33 cellular contexts compared by ENCODE assay signal in genomic region chr11:28913883-28914282, GRCh38.
DNase-seq lines count a peak whose midpoint lies in the region; ATAC-seq and TF ChIP-seq lines count a peak whose summit lies in the region.
"Had no signal": no experiment of that assay in that cellular context is flagged by ENCODE, and none has a peak within 500 bp of the region (broad histone marks: within the 10 kb centered on the region; RNA-seq: fewer than 3 reads in every experiment).

No MANE protein-coding gene starts in this region.

- no peaks in the 10 kb centered on the region for H3K27me3 Mint-ChIP-seq in stimulated activated naive B cell treated with anti-CD40 and anti-IgM and Interleukin-4, amounts not matched to agents 10 μg/mL and 1 μg/mL and 100 μg/mL, for 72 hours
- H3K27me3 Mint-ChIP-seq: B cell; CD4-positive, alpha-beta memory T cell; CD4-positive, alpha-beta T cell; CD4-positive, CD25-positive, alpha-beta regulatory T cell; CD8-positive, alpha-beta memory T cell had no signal

- H3K4me3 Mint-ChIP-seq in stimulated activated naive B cell treated with anti-CD40 and anti-IgM and Interleukin-4, amounts not matched to agents 10 μg/mL and 1 μg/mL and 100 μg/mL, for 72 hours, result no peak overlapping the region
- H3K4me3 Mint-ChIP-seq: B cell; CD14-positive monocyte; CD4-positive, alpha-beta memory T cell; CD4-positive, alpha-beta T cell; CD4-positive, CD25-positive, alpha-beta regulatory T cell; CD8-positive, alpha-beta memory T cell; CD8-positive, alpha-beta T cell had no signal

- H3K27ac ChIP-seq in OCI-LY3 (ENCODE audit: low read length) (peak overlapping the region; percentile 56), prostate gland (no peak overlapping the region)
- H3K27ac ChIP-seq: 22Rv1; A549; BLaER1; BLaER1 treated with 17β-estradiol and CSF1 and Interleukin-3, amounts not matched to agents 10 nM and 100 nM; C4-2B had no signal

- H3K36me3 ChIP-seq in BE2C, result no peaks in the 10 kb centered on the region
- H3K36me3 ChIP-seq in OCI-LY3 (replicated peaks; ENCODE audit: low read depth, low read length), result peaks cover 16% of the 10 kb centered on the region
- no peaks in the 10 kb centered on the region for H3K36me3 ChIP-seq in prostate gland
- H3K36me3 ChIP-seq: BLaER1; BLaER1 treated with 17β-estradiol and CSF1 and Interleukin-3, amounts not matched to agents 10 nM and 100 nM had no signal

- no peaks in the 10 kb centered on the region for H3K79me2 ChIP-seq in OCI-LY3 (ENCODE audit: low read length)

- H3K27ac Mint-ChIP-seq in stimulated activated naive B cell treated with anti-CD40 and anti-IgM and Interleukin-4, amounts not matched to agents 10 μg/mL and 1 μg/mL and 100 μg/mL, for 72 hours, result no peak overlapping the region
- H3K27ac Mint-ChIP-seq: B cell; CD14-positive monocyte; CD4-positive, alpha-beta memory T cell; CD4-positive, alpha-beta T cell; CD4-positive, CD25-positive, alpha-beta regulatory T cell; CD8-positive, alpha-beta memory T cell; CD8-positive, alpha-beta T cell had no signal

- H3K9me3 ChIP-seq in BE2C (no peaks in the 10 kb centered on the region), OCI-LY3 (ENCODE audit: insufficient read depth, low read length) (no peaks in the 10 kb centered on the region), prostate gland (no peaks in the 10 kb centered on the region)
- H3K9me3 ChIP-seq: A549; BLaER1; BLaER1 treated with 17β-estradiol and CSF1 and Interleukin-3, amounts not matched to agents 10 nM and 100 nM; Caco-2 had no signal

- H3K4me3 ChIP-seq in BE2C (ENCODE audit: low read depth, low read length) (no peak overlapping the region), OCI-LY3 (ENCODE audit: low read length) (no peak overlapping the region), prostate gland (no peak overlapping the region)
- H3K4me3 ChIP-seq: A549; BLaER1; BLaER1 treated with 17β-estradiol and CSF1 and Interleukin-3, amounts not matched to agents 10 nM and 100 nM had no signal

- H3K4me1 ChIP-seq in BE2C, result no peaks in the 10 kb centered on the region
- peaks cover 62% of the 10 kb centered on the region for H3K4me1 ChIP-seq in OCI-LY3 (ENCODE audit: low read length)
- no peaks in the 10 kb centered on the region for H3K4me1 ChIP-seq in prostate gland (replicated peaks)
- H3K4me1 ChIP-seq: A549, Caco-2 had no signal

- intact Hi-C loops in prostate gland (cut with DNase I), result no loop called here

- no peaks in the 10 kb centered on the region for H4K20me1 ChIP-seq in OCI-LY3 (ENCODE audit: insufficient read depth, low read length)
- H4K20me1 ChIP-seq: BLaER1; BLaER1 treated with 17β-estradiol and CSF1 and Interleukin-3, amounts not matched to agents 10 nM and 100 nM had no signal

- no peaks in the 10 kb centered on the region for H3K27me3 ChIP-seq in BE2C
- no peaks in the 10 kb centered on the region for H3K27me3 ChIP-seq in OCI-LY3 (ENCODE audit: low read depth, low read length)
- H3K27me3 ChIP-seq in prostate gland (replicated peaks; ENCODE audit: insufficient read depth), result no peaks in the 10 kb centered on the region
- H3K27me3 ChIP-seq: BLaER1; BLaER1 treated with 17β-estradiol and CSF1 and Interleukin-3, amounts not matched to agents 10 nM and 100 nM had no signal

- H3K9me3 Mint-ChIP-seq in stimulated activated naive B cell treated with anti-CD40 and anti-IgM and Interleukin-4, amounts not matched to agents 10 μg/mL and 1 μg/mL and 100 μg/mL, for 72 hours, result peaks cover 4 to 9% of the 10 kb centered on the region in 2 donors

- 0 out of 2 replicates have a peak overlapping the region, but pooled peaks have one; percentile 3 for H3K9ac ChIP-seq in OCI-LY3 (ENCODE audit: low read length)
- H3K9ac ChIP-seq: BLaER1; BLaER1 treated with 17β-estradiol and CSF1 and Interleukin-3, amounts not matched to agents 10 nM and 100 nM had no signal

- DNase-seq in DMS53 (lab: John Stamatoyannopoulos, UW) (peak; percentile 31), DMS53 treated with DMSO at 0.1 percent for 48 hours (lab: John Stamatoyannopoulos, UW; ENCODE audit: unreplicated experiment) (no peak), BE2C (peak; percentile 34), NCI-H524 (lab: John Stamatoyannopoulos, UW) (no peak), prostate gland (ENCODE audit: low spot score) (no peak)
- no peak for DNase-seq in stimulated activated naive B cell treated with anti-CD40 and anti-IgM and Interleukin-4, amounts not matched to agents 10 μg/mL and 1 μg/mL and 100 μg/mL, for 72 hours
- DNase-seq: 8988T; ACHN; AML-193; C1 segment of cervical spinal cord; Caco-2; Calu3; CD4-positive, alpha-beta memory T cell; CD4-positive, alpha-beta T cell; CD4-positive, CD25-positive, alpha-beta regulatory T cell; CD8-positive, alpha-beta memory T cell; CD8-positive, alpha-beta T cell; COR-L47; DMS 273 treated with DMSO at 0.1 percent for 48 hours; DMS153; DMS79; DMS79 treated with DMSO at 0.1 percent for 48 hours; DND-41; EL had no signal

- peak; percentile 54 to 65 for ATAC-seq in stimulated activated naive B cell treated with anti-CD40 and anti-IgM and Interleukin-4, amounts not matched to agents 10 μg/mL and 1 μg/mL and 100 μg/mL, for 72 hours (replicated peaks)
- ATAC-seq in HG02870 (IDR thresholded peaks at IDR 0.05; ENCODE audit: unreplicated experiment), result no peak
- ATAC-seq: A549; CD8-positive, alpha-beta T cell had no signal

- H2AFZ ChIP-seq in OCI-LY3 (ENCODE audit: low read depth, low read length), result no peak overlapping the region

- no peaks in the 10 kb centered on the region for H3K36me3 Mint-ChIP-seq in stimulated activated naive B cell treated with anti-CD40 and anti-IgM and Interleukin-4, amounts not matched to agents 10 μg/mL and 1 μg/mL and 100 μg/mL, for 72 hours
- H3K36me3 Mint-ChIP-seq: CD14-positive monocyte; CD4-positive, alpha-beta memory T cell; CD4-positive, CD25-positive, alpha-beta regulatory T cell; CD8-positive, alpha-beta memory T cell; CD8-positive, alpha-beta T cell had no signal

- peak overlapping the region; percentile 36 for H3K4me2 ChIP-seq in OCI-LY3 (ENCODE audit: low read length)
- H3K4me2 ChIP-seq: A549; BLaER1; BLaER1 treated with 17β-estradiol and CSF1 and Interleukin-3, amounts not matched to agents 10 nM and 100 nM had no signal

- no peaks in the 10 kb centered on the region for H3K4me1 Mint-ChIP-seq in stimulated activated naive B cell treated with anti-CD40 and anti-IgM and Interleukin-4, amounts not matched to agents 10 μg/mL and 1 μg/mL and 100 μg/mL, for 72 hours
- H3K4me1 Mint-ChIP-seq: B cell; CD14-positive monocyte; CD4-positive, alpha-beta memory T cell; CD4-positive, CD25-positive, alpha-beta regulatory T cell; CD8-positive, alpha-beta memory T cell had no signal

- no peak for TF ChIP-seq POLR2A in prostate gland (IDR thresholded peaks at IDR 0.05)

- TF ChIP-seq CTCF in BE2C (IDR thresholded peaks at IDR 0.05; ENCODE audit: low read depth, low read length) (no peak), OCI-LY3 (IDR thresholded peaks at IDR 0.05; ENCODE audit: low read depth, low read length) (no peak), prostate gland (IDR thresholded peaks at IDR 0.05) (no peak)

Comparison
In these comparisons a context has a peak if more than half of its experiments do, and no peak if none do; other contexts are left out.
1. DNase-seq: peak in DMS53 (single experiment) and BE2C (single experiment); none in DMS53 treated with DMSO at 0.1 percent for 48 hours (single experiment), stimulated activated naive B cell treated with anti-CD40 and anti-IgM and Interleukin-4, amounts not matched to agents 10 μg/mL and 1 μg/mL and 100 μg/mL, for 72 hours (single experiment), NCI-H524 (0 of 2) and prostate gland (single experiment).